ENCODE assay signal across 26 cellular contexts in the genomic region with DNA sequence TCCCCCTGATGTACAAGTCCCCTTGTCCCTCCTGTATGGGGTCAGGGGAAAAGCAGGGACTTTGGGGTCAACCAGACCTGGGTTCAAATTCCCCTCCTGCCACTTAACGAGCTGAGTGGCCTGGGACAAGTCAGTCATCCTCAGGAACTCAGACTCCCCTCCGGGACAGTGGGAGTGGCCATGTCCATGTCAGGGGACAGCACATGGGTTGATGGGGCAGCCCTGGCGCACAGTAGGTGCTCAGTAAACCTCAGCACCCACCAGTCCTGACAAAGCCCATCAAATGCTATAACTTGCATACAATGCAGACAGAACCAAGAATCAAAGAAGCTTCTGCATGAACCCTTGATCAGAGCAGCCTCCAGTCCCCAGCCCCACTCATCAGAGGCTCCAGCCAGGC.
"Had no signal": no experiment of that assay in that cellular context is flagged by ENCODE, and none has a peak within 500 bp of the region (broad histone marks: within the 10 kb centered on the region; RNA-seq: fewer than 3 reads in every experiment).

No MANE protein-coding gene starts in this region.

- H3K27me3 Mint-ChIP-seq: activated naive CD4-positive, alpha-beta T cell treated with anti-CD3 and anti-CD28 coated beads, Interleukin-2, amount 50 U/mL, for 24 hours had no signal

- H3K4me3 Mint-ChIP-seq: activated CD4-positive, alpha-beta T cell treated with anti-CD3 and anti-CD28 coated beads, Interleukin-2, amount 10 ng/mL, durations not matched to agents 24 days and 14 days; activated CD8-positive, alpha-beta T cell treated with anti-CD3 and anti-CD28 coated beads for 36 hours; activated naive CD4-positive, alpha-beta T cell treated with anti-CD3 and anti-CD28 coated beads, Interleukin-2, amount 50 U/mL, for 24 hours; T-helper 1 cell treated with Interleukin-12 subunit alpha and Interleukin-12 subunit beta and Interleukin-4 antibody, amounts not matched to agents 30 μg/mL and 1 μg/mL, for 36 hours; T-helper 2 cell treated with Interferon-gamma antibody and Interleukin-4, amounts not matched to agents 5 μg/mL and 100 μg/mL, for 36 hours had no signal

- ATAC-seq: activated CD8-positive, alpha-beta T cell treated with anti-CD3 and anti-CD28 coated beads for 36 hours; K562; Panc1 had no signal

- H3K27me3 ChIP-seq: ascending aorta, cardiac muscle cell, SJCRH30 had no signal

- H3K9me3 Mint-ChIP-seq: activated CD4-positive, alpha-beta T cell treated with anti-CD3 and anti-CD28 coated beads, Interleukin-2, amount 10 ng/mL, durations not matched to agents 24 days and 14 days; activated CD8-positive, alpha-beta T cell treated with anti-CD3 and anti-CD28 coated beads for 36 hours; activated naive CD4-positive, alpha-beta T cell treated with anti-CD3 and anti-CD28 coated beads, Interleukin-2, amount 50 U/mL, for 24 hours; activated naive CD8-positive, alpha-beta T cell treated with anti-CD3 and anti-CD28 coated beads, Interleukin-2, amount 10 ng/mL, durations not matched to agents 7 days and 5 days; activated T-helper 1 cell treated with anti-CD3 and anti-CD28 coated beads, Interleukin-12 subunit alpha, Interleukin-12 subunit beta, Interleukin-2, Interleukin-4 antibody, amounts not matched to agents 30 ng/mL and 10 ng/mL and 1 ng/mL, durations not matched to agents 14 hours and 24 hours and 36 hours; T-helper 1 cell treated with Interleukin-12 subunit alpha and Interleukin-12 subunit beta and Interleukin-4 antibody, amounts not matched to agents 30 μg/mL and 1 μg/mL, for 36 hours; T-helper 2 cell treated with Interferon-gamma antibody and Interleukin-4, amounts not matched to agents 5 μg/mL and 100 μg/mL, for 36 hours had no signal

- H3K4me3 ChIP-seq: ascending aorta, cardiac muscle cell, K562, SJCRH30, SK-N-MC had no signal

- H3K9me3 ChIP-seq: ascending aorta, SJCRH30 had no signal

- H3K36me3 ChIP-seq: ascending aorta, cardiac muscle cell, SJCRH30 had no signal

- H3K36me3 Mint-ChIP-seq: activated naive CD4-positive, alpha-beta T cell treated with anti-CD3 and anti-CD28 coated beads, Interleukin-2, amount 50 U/mL, for 24 hours; activated naive CD8-positive, alpha-beta T cell treated with anti-CD3 and anti-CD28 coated beads, Interleukin-2, amount 10 ng/mL, durations not matched to agents 7 days and 5 days had no signal

- H3K27ac Mint-ChIP-seq: activated CD4-positive, alpha-beta T cell treated with anti-CD3 and anti-CD28 coated beads, Interleukin-2, amount 10 ng/mL, durations not matched to agents 24 days and 14 days; activated CD8-positive, alpha-beta T cell treated with anti-CD3 and anti-CD28 coated beads for 36 hours; activated naive CD4-positive, alpha-beta T cell treated with anti-CD3 and anti-CD28 coated beads, Interleukin-2, amount 50 U/mL, for 24 hours; activated naive CD8-positive, alpha-beta T cell treated with anti-CD3 and anti-CD28 coated beads, Interleukin-2, amount 10 ng/mL, durations not matched to agents 7 days and 5 days; activated T-helper 1 cell treated with anti-CD3 and anti-CD28 coated beads, Interleukin-12 subunit alpha, Interleukin-12 subunit beta, Interleukin-2, Interleukin-4 antibody, amounts not matched to agents 30 ng/mL and 10 ng/mL and 1 ng/mL, durations not matched to agents 14 hours and 24 hours and 36 hours; T-helper 1 cell treated with Interleukin-12 subunit alpha and Interleukin-12 subunit beta and Interleukin-4 antibody, amounts not matched to agents 30 μg/mL and 1 μg/mL, for 36 hours; T-helper 2 cell treated with Interferon-gamma antibody and Interleukin-4, amounts not matched to agents 5 μg/mL and 100 μg/mL, for 36 hours had no signal

- DNase-seq: activated CD4-positive, alpha-beta T cell treated with anti-CD3 and anti-CD28 coated beads, Interleukin-2, amount 10 ng/mL, durations not matched to agents 24 days and 14 days; activated CD4-positive, alpha-beta T cell treated with anti-CD3 and anti-CD28 coated beads, Interleukin-2, amount 50 U/mL, for 4 hours; activated CD8-positive, alpha-beta T cell treated with anti-CD3 and anti-CD28 coated beads for 36 hours; activated effector memory CD4-positive, alpha-beta T cell treated with Interleukin-2 at 50 U/mL for 16 hours; activated naive CD8-positive, alpha-beta T cell treated with anti-CD3 and anti-CD28 coated beads, Interleukin-2, amount 10 ng/mL, durations not matched to agents 7 days and 5 days; activated T-cell treated with anti-CD3 and anti-CD28 coated beads, Interleukin-2, amount 50 U/mL, for 1 hour; amygdala; NCI-H1048; NCI-H1105 treated with DMSO at 0.1 percent for 48 hours; NCI-H1436; NCI-H1694; NCI-H1930; NCI-H2081 treated with DMSO at 0.1 percent for 48 hours; NCI-H345; NCI-H524 treated with DMSO at 0.1 percent for 48 hours; SHP77; SJCRH30 had no signal

- H3K27ac ChIP-seq: ascending aorta, cardiac muscle cell, SJCRH30, SK-N-MC had no signal

- H3K4me1 Mint-ChIP-seq: activated CD4-positive, alpha-beta T cell treated with anti-CD3 and anti-CD28 coated beads, Interleukin-2, amount 10 ng/mL, durations not matched to agents 24 days and 14 days; activated naive CD4-positive, alpha-beta T cell treated with anti-CD3 and anti-CD28 coated beads, Interleukin-2, amount 50 U/mL, for 24 hours had no signal
